11 cellular contexts compared by ENCODE assay signal in the genomic region with DNA sequence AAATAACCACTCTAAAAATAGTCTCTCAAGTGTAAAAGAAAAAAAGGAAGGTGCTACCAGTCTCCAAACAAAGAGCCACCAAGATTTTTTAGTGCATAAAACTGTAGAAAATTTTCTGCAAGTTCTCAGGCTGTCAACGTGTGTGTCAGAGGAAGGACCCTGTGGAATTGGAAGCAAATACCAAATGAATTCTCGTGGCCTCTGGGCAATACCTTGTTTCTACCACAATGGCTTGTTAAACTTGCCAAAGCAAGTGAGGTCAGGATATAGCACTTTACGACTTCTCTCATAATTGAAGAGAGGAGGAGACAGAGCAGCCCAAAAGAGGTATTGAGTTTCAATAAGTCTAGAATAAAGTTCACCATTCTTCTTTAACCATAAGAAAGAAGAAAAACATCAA.
DNase-seq lines count a peak whose midpoint lies in the region; TF ChIP-seq lines count a peak whose summit lies in the region.
"Had no signal": no experiment of that assay in that cellular context is flagged by ENCODE, and none has a peak within 500 bp of the region (broad histone marks: within the 10 kb centered on the region; RNA-seq: fewer than 3 reads in every experiment).

No MANE protein-coding gene starts in this region.

- H3K4me3 ChIP-seq in BJ (ENCODE audit: low read depth, low read length) = no peak overlapping the region
- H3K4me3 ChIP-seq: A549; BLaER1 treated with 17β-estradiol and CSF1 and Interleukin-3, amounts not matched to agents 10 nM and 100 nM had no signal

- no peak for TF ChIP-seq CTCF in BJ (IDR thresholded peaks at IDR 0.05; ENCODE audit: insufficient read depth, low read depth, low read length)

- CTCF ChIA-PET in BJ (lab: Yijun Ruan, JAX) = no interaction called here

- peak; percentile 22 for DNase-seq in BJ (ENCODE audit: low read depth)
- peak; percentile 2 for DNase-seq in ELF-1 (ENCODE audit: low read depth, low spot score)
- peak; percentile 40 for DNase-seq in glomerular visceral epithelial cell (ENCODE audit: extremely low spot score)
- no peak for DNase-seq in cerebellum (ENCODE audit: low spot score)
- DNase-seq in stimulated activated CD4-positive, alpha-beta T cell treated with anti-CD3 and anti-CD28 coated beads, Interleukin-12 subunit alpha, Interleukin-12 subunit beta, amount 100 ng/mL, for 4 hours = no peak
- DNase-seq in NCI-H2196 treated with DMSO at 0.1 percent for 48 hours (lab: John Stamatoyannopoulos, UW; ENCODE audit: unreplicated experiment) = no peak
- DNase-seq: AML-193; CD4-positive, CD25-positive, alpha-beta regulatory T cell; GDM1 had no signal

- peaks cover 1% of the 10 kb centered on the region; the same call in 1 of the 2 replicates for H3K36me3 ChIP-seq in BJ (ENCODE audit: control insufficient read depth, insufficient read depth, low read length)
- H3K36me3 ChIP-seq: BLaER1 treated with 17β-estradiol and CSF1 and Interleukin-3, amounts not matched to agents 10 nM and 100 nM had no signal

- H3K27me3 ChIP-seq in BJ (ENCODE audit: control insufficient read depth, insufficient read depth, low read length) = no peaks in the 10 kb centered on the region
- H3K27me3 ChIP-seq: BLaER1 treated with 17β-estradiol and CSF1 and Interleukin-3, amounts not matched to agents 10 nM and 100 nM had no signal

- POLR2A ChIA-PET in BJ (lab: Charles Lee) = no interaction called here

Comparison
In these comparisons a context has a peak if more than half of its experiments do, and no peak if none do; other contexts are left out.
1. DNase-seq: peak in BJ (single experiment), ELF-1 (single experiment) and glomerular visceral epithelial cell (single experiment); none in cerebellum (single experiment), stimulated activated CD4-positive, alpha-beta T cell treated with anti-CD3 and anti-CD28 coated beads, Interleukin-12 subunit alpha, Interleukin-12 subunit beta, amount 100 ng/mL, for 4 hours (single experiment) and NCI-H2196 treated with DMSO at 0.1 percent for 48 hours (single experiment).